Comparison of ENCODE assay signal across 1 cellular context in genomic region chrX:139192386-139192961, GRCh38.
TF ChIP-seq lines count a peak whose summit lies in the region.

No MANE protein-coding gene starts in this region.

TF ChIP-seq in GM23338, 12 proteins besides CTCF, POLR2A, EP300 and RAD21 (continued from another document):
- no peak for TF ChIP-seq ETS1 (IDR thresholded peaks at IDR 0.05)
- TF ChIP-seq REST (IDR thresholded peaks at IDR 0.05; ENCODE audit: unreplicated experiment): no peak
- TF ChIP-seq, protein P1, sequence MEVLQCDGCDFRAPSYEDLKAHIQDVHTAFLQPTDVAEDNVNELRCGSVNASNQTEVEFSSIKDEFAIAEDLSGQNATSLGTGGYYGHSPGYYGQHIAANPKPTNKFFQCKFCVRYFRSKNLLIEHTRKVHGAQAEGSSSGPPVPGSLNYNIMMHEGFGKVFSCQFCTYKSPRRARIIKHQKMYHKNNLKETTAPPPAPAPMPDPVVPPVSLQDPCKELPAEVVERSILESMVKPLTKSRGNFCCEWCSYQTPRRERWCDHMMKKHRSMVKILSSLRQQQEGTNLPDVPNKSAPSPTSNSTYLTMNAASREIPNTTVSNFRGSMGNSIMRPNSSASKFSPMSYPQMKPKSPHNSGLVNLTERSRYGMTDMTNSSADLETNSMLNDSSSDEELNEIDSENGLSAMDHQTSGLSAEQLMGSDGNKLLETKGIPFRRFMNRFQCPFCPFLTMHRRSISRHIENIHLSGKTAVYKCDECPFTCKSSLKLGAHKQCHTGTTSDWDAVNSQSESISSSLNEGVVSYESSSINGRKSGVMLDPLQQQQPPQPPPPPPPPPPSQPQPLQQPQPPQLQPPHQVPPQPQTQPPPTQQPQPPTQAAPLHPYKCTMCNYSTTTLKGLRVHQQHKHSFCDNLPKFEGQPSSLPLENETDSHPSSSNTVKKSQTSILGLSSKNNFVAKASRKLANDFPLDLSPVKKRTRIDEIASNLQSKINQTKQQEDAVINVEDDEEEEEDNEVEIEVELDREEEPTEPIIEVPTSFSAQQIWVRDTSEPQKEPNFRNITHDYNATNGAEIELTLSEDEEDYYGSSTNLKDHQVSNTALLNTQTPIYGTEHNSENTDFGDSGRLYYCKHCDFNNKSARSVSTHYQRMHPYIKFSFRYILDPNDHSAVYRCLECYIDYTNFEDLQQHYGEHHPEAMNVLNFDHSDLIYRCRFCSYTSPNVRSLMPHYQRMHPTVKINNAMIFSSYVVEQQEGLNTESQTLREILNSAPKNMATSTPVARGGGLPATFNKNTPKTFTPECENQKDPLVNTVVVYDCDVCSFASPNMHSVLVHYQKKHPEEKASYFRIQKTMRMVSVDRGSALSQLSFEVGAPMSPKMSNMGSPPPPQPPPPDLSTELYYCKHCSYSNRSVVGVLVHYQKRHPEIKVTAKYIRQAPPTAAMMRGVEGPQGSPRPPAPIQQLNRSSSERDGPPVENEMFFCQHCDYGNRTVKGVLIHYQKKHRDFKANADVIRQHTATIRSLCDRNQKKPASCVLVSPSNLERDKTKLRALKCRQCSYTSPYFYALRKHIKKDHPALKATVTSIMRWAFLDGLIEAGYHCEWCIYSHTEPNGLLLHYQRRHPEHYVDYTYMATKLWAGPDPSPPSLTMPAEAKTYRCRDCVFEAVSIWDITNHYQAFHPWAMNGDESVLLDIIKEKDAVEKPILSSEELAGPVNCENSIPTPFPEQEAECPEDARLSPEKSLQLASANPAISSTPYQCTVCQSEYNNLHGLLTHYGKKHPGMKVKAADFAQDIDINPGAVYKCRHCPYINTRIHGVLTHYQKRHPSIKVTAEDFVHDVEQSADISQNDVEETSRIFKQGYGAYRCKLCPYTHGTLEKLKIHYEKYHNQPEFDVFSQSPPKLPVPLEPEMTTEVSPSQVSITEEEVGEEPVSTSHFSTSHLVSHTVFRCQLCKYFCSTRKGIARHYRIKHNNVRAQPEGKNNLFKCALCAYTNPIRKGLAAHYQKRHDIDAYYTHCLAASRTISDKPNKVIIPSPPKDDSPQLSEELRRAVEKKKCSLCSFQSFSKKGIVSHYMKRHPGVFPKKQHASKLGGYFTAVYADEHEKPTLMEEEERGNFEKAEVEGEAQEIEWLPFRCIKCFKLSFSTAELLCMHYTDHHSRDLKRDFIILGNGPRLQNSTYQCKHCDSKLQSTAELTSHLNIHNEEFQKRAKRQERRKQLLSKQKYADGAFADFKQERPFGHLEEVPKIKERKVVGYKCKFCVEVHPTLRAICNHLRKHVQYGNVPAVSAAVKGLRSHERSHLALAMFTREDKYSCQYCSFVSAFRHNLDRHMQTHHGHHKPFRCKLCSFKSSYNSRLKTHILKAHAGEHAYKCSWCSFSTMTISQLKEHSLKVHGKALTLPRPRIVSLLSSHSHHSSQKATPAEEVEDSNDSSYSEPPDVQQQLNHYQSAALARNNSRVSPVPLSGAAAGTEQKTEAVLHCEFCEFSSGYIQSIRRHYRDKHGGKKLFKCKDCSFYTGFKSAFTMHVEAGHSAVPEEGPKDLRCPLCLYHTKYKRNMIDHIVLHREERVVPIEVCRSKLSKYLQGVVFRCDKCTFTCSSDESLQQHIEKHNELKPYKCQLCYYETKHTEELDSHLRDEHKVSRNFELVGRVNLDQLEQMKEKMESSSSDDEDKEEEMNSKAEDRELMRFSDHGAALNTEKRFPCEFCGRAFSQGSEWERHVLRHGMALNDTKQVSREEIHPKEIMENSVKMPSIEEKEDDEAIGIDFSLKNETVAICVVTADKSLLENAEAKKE (CRISPR knock-in tag; IDR thresholded peaks at IDR 0.05): no peak
- TF ChIP-seq STAT1 (IDR thresholded peaks at IDR 0.05; ENCODE audit: unreplicated experiment): no peak
- TF ChIP-seq EZH2 (IDR thresholded peaks at IDR 0.05; ENCODE audit: low read depth, unreplicated experiment): no peak
